18 cellular contexts compared by ENCODE assay signal in genomic region chr7:96989859-96990317, GRCh38. TPM values are rescaled to one million over a fixed set of nuclear protein-coding genes. Genes with fewer than 3 reads are reported as not detected.
DNase-seq lines count a peak whose midpoint lies in the region; ATAC-seq and TF ChIP-seq lines count a peak whose summit lies in the region.
"Had no signal": no experiment of that assay in that cellular context is flagged by ENCODE, and none has a peak within 500 bp of the region (broad histone marks: within the 10 kb centered on the region; RNA-seq: fewer than 3 reads in every experiment).

No MANE protein-coding gene starts in this region.

- H3F3A ChIP-seq in neural progenitor cell (ENCODE audit: low read depth) = no peaks in the 10 kb centered on the region

- H3K4me3 ChIP-seq in HUES64 (ENCODE audit: low read length) (peak overlapping the region; percentile 22; the same call in 1 of the 2 replicates), endodermal cell (ENCODE audit: low read length) (no peak overlapping the region), neural progenitor cell (no peak overlapping the region), BE2C (ENCODE audit: low read depth, low read length) (no peak overlapping the region)
- H3K4me3 ChIP-seq: A549 had no signal

- no peaks in the 10 kb centered on the region for H3K79me2 ChIP-seq in neural progenitor cell (ENCODE audit: low read depth)

- H3K27ac ChIP-seq in HUES64 (ENCODE audit: low read depth, low read length) = no peak overlapping the region
- H3K27ac ChIP-seq in endodermal cell (ENCODE audit: low read depth, low read length) = no peak overlapping the region
- no peak overlapping the region for H3K27ac ChIP-seq in neural progenitor cell
- H3K27ac ChIP-seq: A549, HL-60 had no signal

- TF ChIP-seq CTCF in endodermal cell (conservative IDR thresholded peaks at IDR 0.05) (no peak), neural progenitor cell (IDR thresholded peaks at IDR 0.05) (no peak), endothelial cell (IDR thresholded peaks at IDR 0.05; ENCODE audit: unreplicated experiment) (no peak), BE2C (IDR thresholded peaks at IDR 0.05; ENCODE audit: low read depth, low read length) (no peak)

- DNase-seq in endodermal cell (no peak), neural progenitor cell (ENCODE audit: low spot score) (no peak), endothelial cell (ENCODE audit: low spot score) (no peak), BE2C (no peak)
- no peak for DNase-seq in stimulated activated CD4-positive, alpha-beta T cell treated with anti-CD3 and anti-CD28 coated beads, Interleukin-4, amount 100 ng/mL, for 1 hour
- DNase-seq: Caco-2; CD8-positive, alpha-beta memory T cell; DND-41; GF-D8; IMR-90 had no signal

- ATAC-seq in HG03280 (IDR thresholded peaks at IDR 0.05; ENCODE audit: unreplicated experiment) = no peak
- ATAC-seq: A549, HCT116 had no signal

- H3K9ac ChIP-seq in HUES64 (ENCODE audit: low read depth, low read length) (no peak overlapping the region), endodermal cell (ENCODE audit: extremely low read depth, low read length, poor library complexity, severe bottlenecking) (no peak overlapping the region), neural progenitor cell (no peak overlapping the region)

- peaks cover 30% of the 10 kb centered on the region for H3K4me1 Mint-ChIP-seq in endodermal cell
- no peaks in the 10 kb centered on the region for H3K4me1 Mint-ChIP-seq in neural progenitor cell
- H3K4me1 Mint-ChIP-seq in endothelial cell (ENCODE audit: unreplicated experiment) = peaks cover 21% of the 10 kb centered on the region

- H3K36me3 Mint-ChIP-seq in endodermal cell (ENCODE audit: low read depth) (no peaks in the 10 kb centered on the region), neural progenitor cell (no peaks in the 10 kb centered on the region), endothelial cell (ENCODE audit: low read depth, unreplicated experiment) (no peaks in the 10 kb centered on the region)
- H3K36me3 Mint-ChIP-seq: CD8-positive, alpha-beta memory T cell had no signal

- H3K9me3 ChIP-seq in HUES64 (ENCODE audit: insufficient read depth, low read depth, low read length) (no peaks in the 10 kb centered on the region), endodermal cell (ENCODE audit: control insufficient read depth, low read length) (peaks cover 15% of the 10 kb centered on the region), neural progenitor cell (ENCODE audit: low read depth) (no peaks in the 10 kb centered on the region), BE2C (no peaks in the 10 kb centered on the region)
- H3K9me3 ChIP-seq: A549, Caco-2 had no signal

- no peak overlapping the region for H2AFZ ChIP-seq in neural progenitor cell (replicated peaks)

- H3K27me3 Mint-ChIP-seq in endodermal cell (ENCODE audit: insufficient read depth) (peaks cover 97% of the 10 kb centered on the region), neural progenitor cell (ENCODE audit: insufficient read depth, low read depth) (peaks cover 77% of the 10 kb centered on the region), endothelial cell (ENCODE audit: unreplicated experiment) (peaks cover 32% of the 10 kb centered on the region)

- H3K36me3 ChIP-seq in HUES64 (ENCODE audit: insufficient read depth, low read length) = no peaks in the 10 kb centered on the region
- H3K36me3 ChIP-seq in endodermal cell (ENCODE audit: control insufficient read depth, insufficient read depth, low read length) = no peaks in the 10 kb centered on the region
- H3K36me3 ChIP-seq in neural progenitor cell = no peaks in the 10 kb centered on the region
- no peaks in the 10 kb centered on the region for H3K36me3 ChIP-seq in BE2C

- peak overlapping the region; percentile 1 for H3K4me2 ChIP-seq in neural progenitor cell
- H3K4me2 ChIP-seq: A549 had no signal

- WGBS in HUES64 = 9% methylated on average over 8 of the region's 8 CpGs
- 8 to 13% methylated on average over 3 to 8 of the region's 8 CpGs for WGBS in endodermal cell (ENCODE audit: insufficient coverage in 1 of 2, insufficient read length in 1 of 2), 2 experiments

- H3K27ac Mint-ChIP-seq in endodermal cell = no peak overlapping the region
- no peak overlapping the region for H3K27ac Mint-ChIP-seq in neural progenitor cell
- no peak overlapping the region for H3K27ac Mint-ChIP-seq in endothelial cell (ENCODE audit: unreplicated experiment)
- H3K27ac Mint-ChIP-seq: CD8-positive, alpha-beta memory T cell had no signal

- H3K4me1 ChIP-seq in HUES64 (ENCODE audit: insufficient read depth, low read length) (peaks cover 58% of the 10 kb centered on the region), endodermal cell (ENCODE audit: control insufficient read depth, insufficient read depth, low read length) (no peaks in the 10 kb centered on the region), neural progenitor cell (peaks cover 11% of the 10 kb centered on the region), BE2C (no peaks in the 10 kb centered on the region)
- H3K4me1 ChIP-seq: A549, Caco-2 had no signal

- H3K9me3 Mint-ChIP-seq in endodermal cell (peaks cover 7% of the 10 kb centered on the region), neural progenitor cell (peaks cover 4% of the 10 kb centered on the region), endothelial cell (ENCODE audit: unreplicated experiment) (no peaks in the 10 kb centered on the region)

- peaks cover 63% of the 10 kb centered on the region for H4K20me1 ChIP-seq in neural progenitor cell (ENCODE audit: low read depth)

- H3K27me3 ChIP-seq in HUES64 (ENCODE audit: insufficient read depth, low read length) (peaks cover 97% of the 10 kb centered on the region), endodermal cell (ENCODE audit: control insufficient read depth, insufficient read depth, low read length, poor library complexity, severe bottlenecking) (peaks cover 99% of the 10 kb centered on the region), neural progenitor cell (peaks cover 100% of the 10 kb centered on the region), BE2C (no peaks in the 10 kb centered on the region)

- H3K4me3 Mint-ChIP-seq in endodermal cell (peak overlapping the region; percentile 38), neural progenitor cell (no peak overlapping the region), endothelial cell (ENCODE audit: unreplicated experiment) (no peak overlapping the region)
- H3K4me3 Mint-ChIP-seq: CD8-positive, alpha-beta memory T cell had no signal

RNA-seq across cellular contexts. Expression of gene DLX6, which starts 15.5 kb away (rescaled TPM):
- 0.10 TPM for polyA plus RNA-seq in HUES64 (2013, experiment 1 of 2)
- not detected for polyA plus RNA-seq in HUES64 (2013, experiment 2 of 2)
- not detected for total RNA-seq in endodermal cell
- 0.50 TPM for polyA plus RNA-seq in endodermal cell (2013, experiment 1 of 2)
- 0.66 TPM for polyA plus RNA-seq in endodermal cell (2013, experiment 2 of 2)
- total RNA-seq in neural progenitor cell (ENCODE audit: low replicate concordance) = 0.19 TPM in 1 of 2 replicates, not detected in the other
- not detected for total RNA-seq in endothelial cell (ENCODE audit: unreplicated experiment)
- 20.5 TPM for polyA plus RNA-seq in BE2C (2012; ENCODE audit: insufficient read depth, insufficient read length, low read depth)
- total RNA-seq: CD8-positive, alpha-beta memory T cell; IMR-90 had no signal
- polyA plus RNA-seq: A549; AG04450; BJ; CD14-positive monocyte; CD8-positive, alpha-beta memory T cell; IMR-90 had no signal

RNA-seq across cellular contexts. Expression of gene DLX5, which starts 34.7 kb away (rescaled TPM):
- 1.0 TPM for polyA plus RNA-seq in HUES64 (2013, experiment 1 of 2)
- polyA plus RNA-seq in HUES64 (2013, experiment 2 of 2) = 0.57 TPM
- total RNA-seq in endodermal cell (not detected), neural progenitor cell (ENCODE audit: low replicate concordance) (not detected in 2 replicates), endothelial cell (ENCODE audit: unreplicated experiment) (0.18 TPM)
- 1.7 TPM for polyA plus RNA-seq in endodermal cell (2013, experiment 1 of 2)
- 1.7 TPM for polyA plus RNA-seq in endodermal cell (2013, experiment 2 of 2)
- polyA plus RNA-seq in BE2C (2012; ENCODE audit: insufficient read depth, insufficient read length, low read depth) = 6.2 TPM
- total RNA-seq: Caco-2; CD8-positive, alpha-beta memory T cell; IMR-90 had no signal
- polyA plus RNA-seq: A549; AG04450; BJ; CD14-positive monocyte; CD8-positive, alpha-beta memory T cell; IMR-90 had no signal
